1 cellular context compared by ENCODE assay signal in genomic region chr12:111135293-111135832, GRCh38.
TF ChIP-seq lines count a peak whose summit lies in the region.

No MANE protein-coding gene starts in this region.

TF ChIP-seq in SK-N-SH, 30 proteins besides CTCF, POLR2A, EP300 and RAD21 (continued from another document):
- no peak for TF ChIP-seq ZBTB33 (IDR thresholded peaks at IDR 0.05; ENCODE audit: borderline replicate concordance, low read depth)
- TF ChIP-seq YY1 (IDR thresholded peaks at IDR 0.05; ENCODE audit: low read depth): no peak
- TF ChIP-seq MEF2A (IDR thresholded peaks at IDR 0.05; ENCODE audit: borderline replicate concordance, low read depth): no peak
- TF ChIP-seq USF2 (IDR thresholded peaks at IDR 0.05; ENCODE audit: borderline replicate concordance, low read depth, low read length): no peak
- no peak for TF ChIP-seq EZH2phosphoT487 (IDR thresholded peaks at IDR 0.05; ENCODE audit: borderline replicate concordance, low read depth)
- TF ChIP-seq REST (IDR thresholded peaks at IDR 0.05; ENCODE audit: low read depth, low read length): no peak
- TF ChIP-seq POLR2AphosphoS5 (IDR thresholded peaks at IDR 0.05; ENCODE audit: low read depth, low read length): no peak
- TF ChIP-seq MXI1 (IDR thresholded peaks at IDR 0.05; ENCODE audit: low read depth, low read length): no peak
- TF ChIP-seq FOXM1 (IDR thresholded peaks at IDR 0.05; ENCODE audit: low read depth): no peak
- TF ChIP-seq RXRA (IDR thresholded peaks at IDR 0.05; ENCODE audit: borderline replicate concordance, low read depth): no peak
